In genomic region chr21:33821580-33822322, GRCh38 we compare ENCODE assay signal across 29 cellular contexts.
DNase-seq lines count a peak whose midpoint lies in the region; ATAC-seq and TF ChIP-seq lines count a peak whose summit lies in the region.
"Had no signal": no experiment of that assay in that cellular context is flagged by ENCODE, and none has a peak within 500 bp of the region (broad histone marks: within the 10 kb centered on the region; RNA-seq: fewer than 3 reads in every experiment).

No MANE protein-coding gene starts in this region.

- CTCF ChIA-PET in MCF 10A (lab: Yijun Ruan, JAX), result interaction anchor here (1.2 kb wide), 1 partner anchor 107 kb away, joined by 4 read pairs; no protein-coding TSS in a partner anchor

- no peak for TF ChIP-seq POLR2A in breast epithelium (IDR thresholded peaks at IDR 0.05)

- ATAC-seq in upper lobe of right lung, result peak; percentile 38
- no peak for ATAC-seq in Right ventricle myocardium inferior
- ATAC-seq: effector memory CD8-positive, alpha-beta T cell; esophagus mucosa; gastrocnemius medialis; left cardiac atrium; stimulated activated naive B cell treated with anti-CD40 and anti-IgM and Interleukin-4, amounts not matched to agents 10 μg/mL and 1 μg/mL and 100 μg/mL, for 72 hours had no signal

- POLR2A ChIA-PET in MCF 10A (lab: Yijun Ruan, JAX), result no interaction called here

- TF ChIP-seq CTCF in breast epithelium (IDR thresholded peaks at IDR 0.05), result peak in 2 of 3 donors; percentile 19 to 24
- no peak for TF ChIP-seq CTCF in MCF 10A (IDR thresholded peaks at IDR 0.05; ENCODE audit: unreplicated experiment)
- TF ChIP-seq CTCF in mesothelial cell of epicardium (IDR thresholded peaks at IDR 0.05; ENCODE audit: unreplicated experiment), result no peak
- TF ChIP-seq CTCF in upper lobe of right lung (IDR thresholded peaks at IDR 0.05), result no peak

- peak overlapping the region; percentile 2 to 28 for H3K27ac ChIP-seq in breast epithelium
- H3K27ac ChIP-seq in caudate nucleus (ENCODE audit: low read depth, low read length), result peak overlapping the region; percentile 8
- no peak overlapping the region for H3K27ac ChIP-seq in upper lobe of right lung
- H3K27ac ChIP-seq: 22Rv1, coronary artery, gastrocnemius medialis, neutrophil, prostate gland, suprapubic skin, vagina, WERI-Rb-1 had no signal

- H3K27ac Mint-ChIP-seq in MCF 10A (ENCODE audit: low read depth, unreplicated experiment), result no peak overlapping the region
- H3K27ac Mint-ChIP-seq in mesothelial cell of epicardium, result peak overlapping the region; percentile 44
- H3K27ac Mint-ChIP-seq: activated CD4-positive, alpha-beta T cell treated with anti-CD3 and anti-CD28 coated beads, Interleukin-2, amount 10 ng/mL, durations not matched to agents 7 days and 5 days; effector memory CD8-positive, alpha-beta T cell; stimulated activated naive B cell treated with anti-CD40 and anti-IgM and Interleukin-4, amounts not matched to agents 10 μg/mL and 1 μg/mL and 100 μg/mL, for 72 hours had no signal

- H3K4me1 ChIP-seq in breast epithelium, result no peaks in the 10 kb centered on the region
- peaks cover 7% of the 10 kb centered on the region for H3K4me1 ChIP-seq in upper lobe of right lung
- H3K4me1 ChIP-seq: prostate gland had no signal

- no TSS peak for BruUV-seq in MCF 10A (replicated peaks; lab: Mats Ljungman, UMichigan)

- H3K4me3 Mint-ChIP-seq in MCF 10A (ENCODE audit: unreplicated experiment), result no peak overlapping the region
- no peak overlapping the region for H3K4me3 Mint-ChIP-seq in mesothelial cell of epicardium
- H3K4me3 Mint-ChIP-seq: activated CD4-positive, alpha-beta T cell treated with anti-CD3 and anti-CD28 coated beads, Interleukin-2, amount 10 ng/mL, durations not matched to agents 7 days and 5 days; CD14-positive monocyte; effector memory CD8-positive, alpha-beta T cell; stimulated activated naive B cell treated with anti-CD40 and anti-IgM and Interleukin-4, amounts not matched to agents 10 μg/mL and 1 μg/mL and 100 μg/mL, for 72 hours had no signal

- H3K36me3 Mint-ChIP-seq in MCF 10A (ENCODE audit: insufficient read depth, unreplicated experiment) (peaks cover 43% of the 10 kb centered on the region), mesothelial cell of epicardium (peaks cover 31% of the 10 kb centered on the region)
- H3K36me3 Mint-ChIP-seq: stimulated activated naive B cell treated with anti-CD40 and anti-IgM and Interleukin-4, amounts not matched to agents 10 μg/mL and 1 μg/mL and 100 μg/mL, for 72 hours had no signal

- peaks cover 13% of the 10 kb centered on the region for H3K4me1 Mint-ChIP-seq in MCF 10A (ENCODE audit: insufficient read depth, unreplicated experiment)
- H3K4me1 Mint-ChIP-seq in mesothelial cell of epicardium, result peaks cover 19% of the 10 kb centered on the region
- H3K4me1 Mint-ChIP-seq: activated CD4-positive, alpha-beta T cell treated with anti-CD3 and anti-CD28 coated beads, Interleukin-2, amount 10 ng/mL, durations not matched to agents 7 days and 5 days; stimulated activated naive B cell treated with anti-CD40 and anti-IgM and Interleukin-4, amounts not matched to agents 10 μg/mL and 1 μg/mL and 100 μg/mL, for 72 hours had no signal

- no peak for DNase-seq in breast epithelium (ENCODE audit: low spot score in 2 of 2)
- DNase-seq in MCF 10A (ENCODE audit: unreplicated experiment), result no peak
- peak in 1 of 61 donors; percentile 12 for DNase-seq in caudate nucleus (lab: John Stamatoyannopoulos, UW)
- DNase-seq in mesothelial cell of epicardium (ENCODE audit: low spot score in 2 of 2, unreplicated experiment in 2 of 2), result no peak
- no peak for DNase-seq in upper lobe of right lung
- DNase-seq in Right ventricle myocardium inferior (ENCODE audit: missing footprints), result no peak
- no peak for DNase-seq in GOT3 (lab: John Stamatoyannopoulos, UW)
- DNase-seq in activated CD4-positive, CD25-positive, alpha-beta regulatory T cell (lab: John Stamatoyannopoulos, UW), result no peak
- DNase-seq: activated CD4-positive, alpha-beta T cell treated with anti-CD3 and anti-CD28 coated beads, Interleukin-2, amount 10 ng/mL, durations not matched to agents 7 days and 5 days; activated naive CD4-positive, alpha-beta T cell treated with Interleukin-2 at 50 U/mL for 16 hours; activated T-cell treated with anti-CD3 and anti-CD28 coated beads, Interleukin-2, amount 50 U/mL, for 48 hours; Calu3; effector memory CD8-positive, alpha-beta T cell; gastrocnemius medialis; left cardiac atrium; mammary epithelial cell; OCI-M1; stimulated activated CD4-positive, alpha-beta T cell treated with anti-CD3 and anti-CD28 coated beads, Interleukin-15, amount 100 ng/mL, for 24 hours; stimulated activated naive B cell treated with anti-CD40 and anti-IgM and Interleukin-4, amounts not matched to agents 10 μg/mL and 1 μg/mL and 100 μg/mL, for 72 hours; T-helper 9 cell; WERI-Rb-1 had no signal

- H3K9me3 Mint-ChIP-seq in MCF 10A (ENCODE audit: unreplicated experiment) (no peaks in the 10 kb centered on the region), mesothelial cell of epicardium (no peaks in the 10 kb centered on the region)
- H3K9me3 Mint-ChIP-seq: activated CD4-positive, alpha-beta T cell treated with anti-CD3 and anti-CD28 coated beads, Interleukin-2, amount 10 ng/mL, durations not matched to agents 7 days and 5 days; CD14-positive monocyte; effector memory CD8-positive, alpha-beta T cell; stimulated activated naive B cell treated with anti-CD40 and anti-IgM and Interleukin-4, amounts not matched to agents 10 μg/mL and 1 μg/mL and 100 μg/mL, for 72 hours had no signal

- H3K36me3 ChIP-seq in breast epithelium, result no peaks in the 10 kb centered on the region
- H3K36me3 ChIP-seq in upper lobe of right lung, result peaks cover 17% of the 10 kb centered on the region
- H3K36me3 ChIP-seq: neutrophil, prostate gland had no signal

- no peaks in the 10 kb centered on the region for H3K27me3 Mint-ChIP-seq in MCF 10A (ENCODE audit: insufficient read depth, unreplicated experiment)
- no peaks in the 10 kb centered on the region for H3K27me3 Mint-ChIP-seq in mesothelial cell of epicardium (ENCODE audit: low read depth)
- H3K27me3 Mint-ChIP-seq: activated CD4-positive, alpha-beta T cell treated with anti-CD3 and anti-CD28 coated beads, Interleukin-2, amount 10 ng/mL, durations not matched to agents 7 days and 5 days; effector memory CD8-positive, alpha-beta T cell; stimulated activated naive B cell treated with anti-CD40 and anti-IgM and Interleukin-4, amounts not matched to agents 10 μg/mL and 1 μg/mL and 100 μg/mL, for 72 hours had no signal

- no peaks in the 10 kb centered on the region for H3K9me3 ChIP-seq in breast epithelium
- H3K9me3 ChIP-seq in upper lobe of right lung, result no peaks in the 10 kb centered on the region
- H3K9me3 ChIP-seq: gastrocnemius medialis, neutrophil, prostate gland, suprapubic skin, vagina had no signal

- intact Hi-C loops in breast epithelium (cut with DNase I; ENCODE audit: low total_unique reads), result no loop called here
- intact Hi-C loops in MCF 10A (cut with micrococcal nuclease), result no loop called here
- intact Hi-C loops in upper lobe of right lung (cut with DNase I), result no loop called here
- intact Hi-C loops in Right ventricle myocardium inferior (cut with DNase I), result no loop called here

- no peak overlapping the region for H3K4me3 ChIP-seq in breast epithelium
- no peak overlapping the region for H3K4me3 ChIP-seq in upper lobe of right lung
- H3K4me3 ChIP-seq: coronary artery, gastrocnemius medialis, prostate gland, suprapubic skin, vagina had no signal

- H3K27me3 ChIP-seq in breast epithelium (no peaks in the 10 kb centered on the region), upper lobe of right lung (no peaks in the 10 kb centered on the region)
- H3K27me3 ChIP-seq: gastrocnemius medialis, neutrophil, suprapubic skin, vagina had no signal

Comparison
In these comparisons a context has a peak if more than half of its experiments do, and no peak if none do; other contexts are left out.
1. CTCF ChIP-seq: peak in breast epithelium (2 of 3); none in MCF 10A (single experiment), mesothelial cell of epicardium (single experiment) and upper lobe of right lung (single experiment).